In the genomic region with DNA sequence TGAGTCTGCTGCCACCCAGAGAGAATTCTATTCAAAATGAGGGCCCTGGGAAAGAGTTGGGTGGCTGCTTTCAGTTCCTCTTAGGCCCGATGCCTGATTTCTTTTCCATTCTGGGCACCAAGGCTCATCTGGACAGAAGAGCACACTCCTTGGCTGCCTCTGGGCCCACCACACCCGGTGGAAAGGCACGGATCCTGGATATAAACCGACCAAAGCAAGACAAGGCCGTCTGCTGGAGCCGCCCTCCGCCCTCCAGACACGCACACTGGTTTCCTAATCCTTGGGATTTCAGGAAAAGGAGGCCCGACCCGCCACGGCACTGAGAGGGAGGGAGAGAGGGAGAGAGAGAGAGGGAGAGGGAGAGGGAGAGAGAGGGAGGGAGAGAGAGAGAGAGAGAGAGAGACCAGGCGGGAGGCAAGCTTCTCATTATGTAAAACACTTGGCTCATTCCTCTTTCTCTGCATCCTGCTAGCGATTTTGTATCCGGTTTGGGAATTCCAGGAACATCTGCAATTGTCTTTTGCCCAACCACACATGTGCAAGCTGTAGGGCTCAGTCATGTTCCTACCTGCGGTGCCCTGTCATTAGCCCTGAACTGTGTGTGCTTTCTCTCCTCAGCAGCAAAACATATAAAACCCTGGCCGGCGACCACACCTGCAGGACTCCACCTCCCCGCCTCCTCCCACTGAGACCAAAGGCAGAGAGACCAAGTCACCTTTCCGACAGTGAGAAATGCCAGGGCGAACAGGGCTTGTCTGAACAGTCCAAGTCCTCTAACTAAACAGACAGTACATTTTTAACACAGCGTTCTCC, we compare ENCODE assay signal across 11 cellular contexts.
A peak's percentile ranks its signal among the peaks of the same experiment; 100 is the strongest.
DNase-seq lines count a peak whose midpoint lies in the region; ATAC-seq, FAIRE-seq and TF ChIP-seq lines count a peak whose summit lies in the region.
"Had no signal": no experiment of that assay in that cellular context is flagged by ENCODE, and none has a peak within 500 bp of the region (broad histone marks: within the 10 kb centered on the region; RNA-seq: fewer than 3 reads in every experiment).

No MANE protein-coding gene starts in this region.

- intact Hi-C loops in posterior vena cava (cut with DNase I): loop anchor here in 1 of 2 donors (10.0 kb wide), 1 partner anchor 63 kb away; no protein-coding TSS in a partner anchor

- TF ChIP-seq CTCF in RWPE2 (IDR thresholded peaks at IDR 0.05; ENCODE audit: poor library complexity, severe bottlenecking) (no peak), fibroblast of villous mesenchyme (IDR thresholded peaks at IDR 0.05; ENCODE audit: insufficient read depth, low read depth, low read length) (no peak)

- H3K4me3 ChIP-seq in RWPE2 (ENCODE audit: severe bottlenecking) (no peak overlapping the region), fibroblast of villous mesenchyme (ENCODE audit: low read depth, low read length) (no peak overlapping the region)

- ATAC-seq in RWPE2 (ENCODE audit: low read depth) (peak; percentile 72), HG02970 (IDR thresholded peaks at IDR 0.05; ENCODE audit: low FRiP score, unreplicated experiment) (no peak), HG03457 (IDR thresholded peaks at IDR 0.05; ENCODE audit: unreplicated experiment) (no peak)
- ATAC-seq: activated CD8-positive, alpha-beta T cell treated with anti-CD3 and anti-CD28 coated beads for 36 hours; natural killer cell had no signal

- H3K4me1 ChIP-seq in RWPE2 (ENCODE audit: insufficient read depth, poor library complexity, severe bottlenecking): peaks cover 59% of the 10 kb centered on the region

- peaks cover 3% of the 10 kb centered on the region for H3K9me3 ChIP-seq in RWPE2 (ENCODE audit: severe bottlenecking)

- DNase-seq in GM12891 (ENCODE audit: insufficient read length, low spot score): no peak
- DNase-seq in RWPE2 (ENCODE audit: low spot score): peak; percentile 95
- DNase-seq in fibroblast of villous mesenchyme (ENCODE audit: low read depth): peak; percentile 72
- peak; percentile 82 for DNase-seq in posterior vena cava (ENCODE audit: low spot score)
- DNase-seq in activated CD4-positive, alpha-beta T cell treated with anti-CD3 and anti-CD28 coated beads, Interleukin-2, amount 50 U/mL, for 1 hour: no peak
- DNase-seq in DMS114 treated with DMSO at 0.1 percent for 48 hours (lab: John Stamatoyannopoulos, UW; ENCODE audit: unreplicated experiment): no peak
- DNase-seq: activated CD8-positive, alpha-beta T cell treated with anti-CD3 and anti-CD28 coated beads for 36 hours; natural killer cell had no signal

- no peaks in the 10 kb centered on the region for H3K27me3 ChIP-seq in RWPE2 (ENCODE audit: insufficient read depth, poor library complexity, severe bottlenecking)

- H3K27ac ChIP-seq in RWPE2 (ENCODE audit: poor library complexity, severe bottlenecking): peak overlapping the region; percentile 98

- peaks cover 6% of the 10 kb centered on the region; the same call in 1 of the 2 replicates for H3K36me3 ChIP-seq in RWPE2 (ENCODE audit: low read depth)

- TF ChIP-seq POLR2A in GM12891 (IDR thresholded peaks at IDR 0.05; ENCODE audit: low read depth, low read length): no peak

- FAIRE-seq in GM12891 (lab: Jason Lieb, UNC): no peak
- FAIRE-seq: HTR-8/SVneo had no signal

TF ChIP-seq in GM12891, 5 proteins besides CTCF, POLR2A, EP300 and RAD21:
- TF ChIP-seq SPI1 (IDR thresholded peaks at IDR 0.05; ENCODE audit: low read depth, low read length) (peak; percentile 81), PAX5 (IDR thresholded peaks at IDR 0.05; ENCODE audit: insufficient read depth, low read length, severe bottlenecking) (no peak), TAF1 (IDR thresholded peaks at IDR 0.05; ENCODE audit: low read depth, low read length) (no peak)

Comparison
In these comparisons a context has a peak if more than half of its experiments do, and no peak if none do; other contexts are left out.
1. DNase-seq: peak in RWPE2 (single experiment), fibroblast of villous mesenchyme (single experiment) and posterior vena cava (single experiment); none in GM12891 (single experiment), activated CD4-positive, alpha-beta T cell treated with anti-CD3 and anti-CD28 coated beads, Interleukin-2, amount 50 U/mL, for 1 hour (single experiment) and DMS114 treated with DMSO at 0.1 percent for 48 hours (single experiment).